8 cellular contexts compared by ENCODE assay signal in genomic region chr15:75451674-75452363, GRCh38. TPM values are rescaled to one million over a fixed set of nuclear protein-coding genes. Genes with fewer than 3 reads are reported as not detected.
A peak's percentile ranks its signal among the peaks of the same experiment; 100 is the strongest.
DNase-seq lines count a peak whose midpoint lies in the region; ATAC-seq and TF ChIP-seq lines count a peak whose summit lies in the region.

TSS of gene SIN3A (minus strand) at chr15:75451690. CDS start at chr15:75430375, 21,315 bp downstream.

- H3K4me1 ChIP-seq in HUES64 (ENCODE audit: insufficient read depth, low read length) (0 out of 2 replicates have a peak, but pooled peaks cover 10% of the 10 kb centered on the region), OCI-LY1 (ENCODE audit: insufficient read depth, low read length, severe bottlenecking) (peaks cover 45% of the 10 kb centered on the region), mesodermal cell (ENCODE audit: control insufficient read depth, insufficient read depth, low read length, poor library complexity, severe bottlenecking) (peaks cover 6% of the 10 kb centered on the region)

- H3K9ac ChIP-seq in HUES64 (ENCODE audit: low read depth, low read length) = peak within 1 kb of the TSS; percentile 95
- peak within 1 kb of the TSS; percentile 87 for H3K9ac ChIP-seq in OCI-LY1 (ENCODE audit: low read length)

- H3K4me3 ChIP-seq in HUES64 (ENCODE audit: low read length) (peak within 1 kb of the TSS; percentile 92), OCI-LY1 (ENCODE audit: low read depth, low read length, poor library complexity, severe bottlenecking) (peak within 1 kb of the TSS; percentile 83), mesodermal cell (ENCODE audit: extremely low read depth, insufficient read depth, low read length, poor library complexity, severe bottlenecking) (peak within 1 kb of the TSS; percentile 98)

- H3K27me3 ChIP-seq in HUES64 (ENCODE audit: insufficient read depth, low read length) = no peaks in the 10 kb centered on the region
- no peaks in the 10 kb centered on the region for H3K27me3 ChIP-seq in OCI-LY1 (ENCODE audit: insufficient read depth, low read length)

- H3K4me2 ChIP-seq in OCI-LY1 (ENCODE audit: low read length) = peak within 1 kb of the TSS; percentile 96

- H3K36me3 ChIP-seq in HUES64 (ENCODE audit: insufficient read depth, low read length) (peaks cover 8% of the 10 kb centered on the region), OCI-LY1 (ENCODE audit: insufficient read depth, low read length) (peaks cover 8% of the 10 kb centered on the region; the same call in 1 of the 2 replicates), mesodermal cell (ENCODE audit: control insufficient read depth, insufficient read depth, low read length) (peaks cover 12% of the 10 kb centered on the region)

- in situ Hi-C loops in endometrial microvascular endothelial cells (cut with HindIII; ENCODE audit: inconsistent ontology term, low pct_unique_long_range_greater_than_20kb, low sequenced_read_pairs) = no loop called here

- TF ChIP-seq CTCF in OCI-LY1 (IDR thresholded peaks at IDR 0.05; ENCODE audit: low read length) = no peak

- H3K9me3 ChIP-seq in HUES64 (ENCODE audit: insufficient read depth, low read depth, low read length) (no peaks in the 10 kb centered on the region), OCI-LY1 (ENCODE audit: low read length) (no peaks in the 10 kb centered on the region), mesodermal cell (ENCODE audit: control insufficient read depth, low read length) (no peaks in the 10 kb centered on the region)

- H3F3A ChIP-seq in OCI-LY1 (ENCODE audit: insufficient read depth, low read length) = peaks cover 5% of the 10 kb centered on the region; the same call in 1 of the 2 replicates

- no peaks in the 10 kb centered on the region for H3K9me2 ChIP-seq in OCI-LY1 (ENCODE audit: low read depth, low read length)

- no peak within 1 kb of the TSS for H2AFZ ChIP-seq in OCI-LY1 (ENCODE audit: low read length)

- peaks cover 35% of the 10 kb centered on the region for H3K79me2 ChIP-seq in OCI-LY1 (ENCODE audit: insufficient read depth, low read length)

- H3K27ac ChIP-seq in HUES64 (ENCODE audit: low read depth, low read length) = peak within 1 kb of the TSS; percentile 99
- H3K27ac ChIP-seq in OCI-LY1 (ENCODE audit: low read depth, low read length, poor library complexity, severe bottlenecking) = peak within 1 kb of the TSS; percentile 91
- peak within 1 kb of the TSS; percentile 98 for H3K27ac ChIP-seq in mesodermal cell (ENCODE audit: low read depth, low read length, severe bottlenecking)

- ATAC-seq in GM21447 (IDR thresholded peaks at IDR 0.05; ENCODE audit: unreplicated experiment) = peak; percentile 41

- H4K20me1 ChIP-seq in OCI-LY1 (ENCODE audit: insufficient read depth, low read length) = peaks cover 3% of the 10 kb centered on the region; the same call in 1 of the 2 replicates

- under 1% methylated on average over 36 of the region's 39 CpGs for WGBS in HUES64
- WGBS in mesodermal cell (ENCODE audit: insufficient coverage in 2 of 2), 2 experiments = 1 to 3% methylated on average over 8 to 20 of the region's 39 CpGs

- peak; percentile 83 for DNase-seq in COLO829 (ENCODE audit: low spot score)
- peak; percentile 99 for DNase-seq in activated CD8-positive, alpha-beta memory T cell treated with anti-CD3 and anti-CD28 coated beads, Interleukin-2, amount 50 U/mL, for 4 hours
- DNase-seq in stimulated activated CD8-positive, alpha-beta memory T cell treated with anti-CD3 and anti-CD28 coated beads, Interleukin-15, amount 100 ng/mL, for 4 hours (ENCODE audit: low read depth in 2 of 2) = peak; percentile 99

RNA-seq across cellular contexts. Expression of gene SIN3A, which starts in this region (rescaled TPM):
- 52.1 TPM for polyA plus RNA-seq in HUES64 (2013, experiment 1 of 2)
- 58.8 TPM for polyA plus RNA-seq in HUES64 (2013, experiment 2 of 2)
- total RNA-seq in endometrial microvascular endothelial cells (ENCODE audit: inconsistent ontology term) = 21.0 TPM
- 56.6 TPM for polyA plus RNA-seq in mesodermal cell (2013, experiment 1 of 2)
- 45.0 TPM for polyA plus RNA-seq in mesodermal cell (2013, experiment 2 of 2)

Comparison
In these comparisons a context has a peak if more than half of its experiments do, and no peak if none do; other contexts are left out.
1. Peak in every context shown above with its lines: DNase-seq, ATAC-seq, H3K4me3 ChIP-seq and H3K27ac ChIP-seq.